Comparison of ENCODE assay signal across 10 cellular contexts in the genomic region with DNA sequence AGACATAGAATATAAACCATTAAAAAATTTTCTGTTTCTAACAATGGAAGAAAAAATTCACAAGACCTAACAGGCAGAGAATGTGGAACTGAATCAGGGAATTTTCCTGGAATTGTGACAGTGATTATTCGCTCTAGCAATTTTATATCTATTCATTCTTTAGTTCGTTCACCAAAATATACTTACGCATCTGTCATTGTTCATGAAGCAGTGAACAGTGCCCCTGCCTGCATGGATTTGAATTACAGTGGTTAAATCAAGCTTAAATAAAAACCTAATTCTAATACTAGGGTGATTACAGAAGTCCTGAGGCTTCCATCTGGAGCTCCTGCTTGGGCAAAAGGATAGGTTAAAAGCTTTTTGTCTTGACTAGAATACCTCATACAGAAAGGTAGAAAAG. TPM values are rescaled to one million over a fixed set of nuclear protein-coding genes. Genes with fewer than 3 reads are reported as not detected.
DNase-seq lines count a peak whose midpoint lies in the region; TF ChIP-seq lines count a peak whose summit lies in the region.
"Had no signal": no experiment of that assay in that cellular context is flagged by ENCODE, and none has a peak within 500 bp of the region (broad histone marks: within the 10 kb centered on the region; RNA-seq: fewer than 3 reads in every experiment).

No MANE protein-coding gene starts in this region.

- no peaks in the 10 kb centered on the region for H3K9me3 ChIP-seq in GM23248 (ENCODE audit: low read depth)
- H3K9me3 ChIP-seq in esophagus muscularis mucosa: no peaks in the 10 kb centered on the region
- H3K9me3 ChIP-seq: right atrium auricular region had no signal

- H3K36me3 ChIP-seq in GM23248 (ENCODE audit: low read depth) (no peaks in the 10 kb centered on the region), esophagus muscularis mucosa (peaks cover 0 to 78% (median 0%) of the 10 kb centered on the region in 4 donors)

- WGBS in GM23248 (ENCODE audit: low coverage in 1 of 2, low lambda C conversion rate in 2 of 2, missing lambda C conversion rate in 2 of 2), 2 experiments: 86 to 94% methylated on average over 3 of the region's 3 CpGs
- WGBS in esophagus muscularis mucosa: 56% methylated on average over 3 of the region's 3 CpGs

- TF ChIP-seq EP300 in esophagus muscularis mucosa (IDR thresholded peaks at IDR 0.05): no peak

- in situ Hi-C loops in GM23248 (cut with MboI): no loop called here

- no peak overlapping the region for H3K9ac ChIP-seq in GM23248

- no peaks in the 10 kb centered on the region for H4K20me1 ChIP-seq in GM23248 (ENCODE audit: insufficient read depth)

- H3K4me1 ChIP-seq in GM23248 (ENCODE audit: insufficient read depth): peaks cover 24% of the 10 kb centered on the region
- H3K4me1 ChIP-seq in esophagus muscularis mucosa: peaks cover 12 to 31% (median 21%) of the 10 kb centered on the region in 4 donors

- TF ChIP-seq POLR2A in esophagus muscularis mucosa (IDR thresholded peaks at IDR 0.05; ENCODE audit: low read depth): no peak

- peak; percentile 26 for DNase-seq in GM23248
- peak; percentile 25 for DNase-seq in OCI-M1 (lab: John Stamatoyannopoulos, UW)
- no peak for DNase-seq in esophagus muscularis mucosa (ENCODE audit: extremely low spot score)
- peak; percentile 47 for DNase-seq in renal cortical epithelial cell (ENCODE audit: low read depth)
- no peak for DNase-seq in iPS-NIHi7 (ENCODE audit: extremely low spot score)
- no peak for DNase-seq in cerebellar nuclear complex (lab: John Stamatoyannopoulos, UW)
- no peak for DNase-seq in posterior vena cava (ENCODE audit: low spot score)
- DNase-seq in activated gamma-delta T cell treated with Interleukin-2 at 50 U/mL for 16 hours: no peak

- no peak overlapping the region for H2AFZ ChIP-seq in GM23248

- H3K4me2 ChIP-seq in GM23248 (ENCODE audit: unreplicated experiment): no peak overlapping the region

- H3K27me3 ChIP-seq in GM23248 (replicated peaks; ENCODE audit: insufficient read depth): no peaks in the 10 kb centered on the region
- no peaks in the 10 kb centered on the region for H3K27me3 ChIP-seq in esophagus muscularis mucosa
- H3K27me3 ChIP-seq: right atrium auricular region had no signal

- peak in 2 of 3 experiments; percentile 12 to 28 for TF ChIP-seq CTCF in esophagus muscularis mucosa (IDR thresholded peaks at IDR 0.05)

- no peaks in the 10 kb centered on the region for H3K9me2 ChIP-seq in GM23248 (ENCODE audit: insufficient read depth)

- H3K27ac ChIP-seq in GM23248 (no peak overlapping the region), esophagus muscularis mucosa (replicated peaks in 1 of 4) (no peak overlapping the region)
- H3K27ac ChIP-seq: HL-60, right atrium auricular region had no signal

- peaks cover 26% of the 10 kb centered on the region for H3F3A ChIP-seq in GM23248 (ENCODE audit: insufficient read depth)

- intact Hi-C loops in esophagus muscularis mucosa (cut with DNase I): no loop called here
- intact Hi-C loops in posterior vena cava (cut with DNase I): loop anchor here (10.0 kb wide), 2 partner anchors 102 to 122 kb away; no protein-coding TSS in a partner anchor

- H3K79me2 ChIP-seq in GM23248 (ENCODE audit: insufficient read depth): no peaks in the 10 kb centered on the region

- H3K4me3 ChIP-seq in GM23248 (no peak overlapping the region), esophagus muscularis mucosa (no peak overlapping the region)
- H3K4me3 ChIP-seq: right atrium auricular region had no signal

RNA-seq across cellular contexts. Expression of a gene that starts 48.6 kb away (rescaled TPM):
- total RNA-seq in GM23248 (2014; rRNA removed; shearing (Covaris generic)): 8.0 and 14.4 TPM in 2 replicates
- polyA plus RNA-seq in GM23248 (2016; fragmentation: Nextera tagmentation; extraction: Ambion mirVana): 3.5 and 4.4 TPM in 2 replicates
- total RNA-seq in esophagus muscularis mucosa (10 to 100 TPM; 43.6 to 76.6 (median 64.2) TPM), renal cortical epithelial cell (0.17 TPM in 1 of 2 replicates, not detected in the other), posterior vena cava (10 to 100 TPM; 70.7 to 78.7 TPM)

Comparison
In these comparisons a context has a peak if more than half of its experiments do, and no peak if none do; other contexts are left out.
1. DNase-seq: peak in GM23248 (single experiment), OCI-M1 (single experiment) and renal cortical epithelial cell (single experiment); none in esophagus muscularis mucosa (single experiment), iPS-NIHi7 (single experiment), cerebellar nuclear complex (0 of 2), posterior vena cava (single experiment) and activated gamma-delta T cell treated with Interleukin-2 at 50 U/mL for 16 hours (single experiment).